8 cellular contexts compared by ENCODE assay signal in genomic region chr4:15756361-15756861, GRCh38. TPM values are rescaled to one million over a fixed set of nuclear protein-coding genes. Genes with fewer than 3 reads are reported as not detected.
DNase-seq lines count a peak whose midpoint lies in the region; ATAC-seq and TF ChIP-seq lines count a peak whose summit lies in the region.

No MANE protein-coding gene starts in this region.

- intact Hi-C loops in prostate gland (cut with DNase I), result no loop called here

- H3K4me1 ChIP-seq in GM23338 (ENCODE audit: insufficient read depth), result no peaks in the 10 kb centered on the region
- H3K4me1 ChIP-seq in prostate gland (replicated peaks), result no peaks in the 10 kb centered on the region

- H3K4me3 ChIP-seq in GM23338 (no peak overlapping the region), fibroblast of mammary gland (ENCODE audit: control insufficient read depth, low read depth, low read length) (no peak overlapping the region), prostate gland (no peak overlapping the region)

- H3K27me3 ChIP-seq in GM23338 (ENCODE audit: insufficient read depth), result no peaks in the 10 kb centered on the region
- no peaks in the 10 kb centered on the region for H3K27me3 ChIP-seq in prostate gland (replicated peaks; ENCODE audit: insufficient read depth)

- no peak overlapping the region for H3K27ac ChIP-seq in GM23338 (ENCODE audit: low read depth)
- no peak overlapping the region for H3K27ac ChIP-seq in prostate gland

- H2AFZ ChIP-seq in GM23338, result peak overlapping the region; percentile 58; the same call in 1 of the 2 replicates

- H3K36me3 Mint-ChIP-seq in GM23338 (ENCODE audit: low read depth), result no peaks in the 10 kb centered on the region
- H3K36me3 Mint-ChIP-seq in stimulated activated naive B cell treated with anti-CD40 and anti-IgM and Interleukin-4, amounts not matched to agents 10 μg/mL and 1 μg/mL and 100 μg/mL, for 72 hours, result no peaks in the 10 kb centered on the region

- H3K9me3 Mint-ChIP-seq in GM23338, result no peaks in the 10 kb centered on the region
- H3K9me3 Mint-ChIP-seq in stimulated activated naive B cell treated with anti-CD40 and anti-IgM and Interleukin-4, amounts not matched to agents 10 μg/mL and 1 μg/mL and 100 μg/mL, for 72 hours, result no peaks in the 10 kb centered on the region

- H3K36me3 ChIP-seq in GM23338 (ENCODE audit: insufficient read depth) (0 out of 2 replicates have a peak, but pooled peaks cover 6% of the 10 kb centered on the region), prostate gland (no peaks in the 10 kb centered on the region)

- H3F3A ChIP-seq in GM23338 (replicated peaks; ENCODE audit: low read depth), result no peaks in the 10 kb centered on the region

- H3K27ac Mint-ChIP-seq in GM23338, result no peak overlapping the region
- H3K27ac Mint-ChIP-seq in stimulated activated naive B cell treated with anti-CD40 and anti-IgM and Interleukin-4, amounts not matched to agents 10 μg/mL and 1 μg/mL and 100 μg/mL, for 72 hours, result peak overlapping the region; percentile 78

- H3K4me2 ChIP-seq in GM23338, result no peak overlapping the region

- no peaks in the 10 kb centered on the region for H3K79me2 ChIP-seq in GM23338 (replicated peaks; ENCODE audit: insufficient read depth)

- H3K9me3 ChIP-seq in prostate gland, result no peaks in the 10 kb centered on the region

- no peaks in the 10 kb centered on the region for H3K4me1 Mint-ChIP-seq in GM23338
- H3K4me1 Mint-ChIP-seq in stimulated activated naive B cell treated with anti-CD40 and anti-IgM and Interleukin-4, amounts not matched to agents 10 μg/mL and 1 μg/mL and 100 μg/mL, for 72 hours, result peaks cover 21 to 38% of the 10 kb centered on the region in 2 donors

- no peak for ATAC-seq in GM23338
- peak; percentile 81 to 83 for ATAC-seq in stimulated activated naive B cell treated with anti-CD40 and anti-IgM and Interleukin-4, amounts not matched to agents 10 μg/mL and 1 μg/mL and 100 μg/mL, for 72 hours (replicated peaks)

- no peak for TF ChIP-seq POLR2A in prostate gland (IDR thresholded peaks at IDR 0.05)

- TF ChIP-seq CTCF in GM10266 (IDR thresholded peaks at IDR 0.05; ENCODE audit: control insufficient read depth, insufficient read depth, low read depth, missing control alignments) (peak; percentile 49), GM23338 (conservative IDR thresholded peaks at IDR 0.05; ENCODE audit: low read depth in 2 of 2) (peak; percentile 27 to 28), fibroblast of mammary gland (conservative IDR thresholded peaks at IDR 0.05; ENCODE audit: control insufficient read depth, insufficient read depth, low read depth, low read length) (no peak), prostate gland (IDR thresholded peaks at IDR 0.05) (no peak)

- H4K20me1 ChIP-seq in GM23338 (replicated peaks; ENCODE audit: insufficient read depth), result no peaks in the 10 kb centered on the region

- WGBS in prostate gland, result 65% methylated on average over 6 of the region's 6 CpGs

- H3K4me3 Mint-ChIP-seq in GM23338, result no peak overlapping the region
- peak overlapping the region; percentile 9 to 68 for H3K4me3 Mint-ChIP-seq in stimulated activated naive B cell treated with anti-CD40 and anti-IgM and Interleukin-4, amounts not matched to agents 10 μg/mL and 1 μg/mL and 100 μg/mL, for 72 hours

- DNase-seq in GM10266 (ENCODE audit: extremely low spot score) (no peak), GM23338 (ENCODE audit: low spot score) (no peak), Kasumi-1 (lab: John Stamatoyannopoulos, UW) (peak; percentile 98 to 99), fibroblast of mammary gland (ENCODE audit: low read depth) (peak; percentile 8), prostate gland (ENCODE audit: low spot score) (no peak), cerebellar cortex (ENCODE audit: low spot score) (no peak)
- DNase-seq in activated CD4-positive, alpha-beta T cell treated with anti-CD3 and anti-CD28 coated beads, Interleukin-2, amount 50 U/mL, for 1 hour, result peak; percentile 67
- DNase-seq in stimulated activated naive B cell treated with anti-CD40 and anti-IgM and Interleukin-4, amounts not matched to agents 10 μg/mL and 1 μg/mL and 100 μg/mL, for 72 hours, result peak; percentile 41

- H3K27me3 Mint-ChIP-seq in GM23338 (ENCODE audit: insufficient read depth, low read depth, poor library complexity), result peaks cover 1% of the 10 kb centered on the region
- no peaks in the 10 kb centered on the region for H3K27me3 Mint-ChIP-seq in stimulated activated naive B cell treated with anti-CD40 and anti-IgM and Interleukin-4, amounts not matched to agents 10 μg/mL and 1 μg/mL and 100 μg/mL, for 72 hours

- H3K9me2 ChIP-seq in GM23338 (ENCODE audit: insufficient read depth), result no peaks in the 10 kb centered on the region; the same call in none of the 2 replicates

TF ChIP-seq in GM23338, 12 proteins besides CTCF, POLR2A, EP300 and RAD21 (continues in another document):
- TF ChIP-seq ZNF114 (CRISPR knock-in tag; IDR thresholded peaks at IDR 0.05) (no peak), CREB1 (CRISPR knock-in tag; IDR thresholded peaks at IDR 0.05; ENCODE audit: low read depth) (no peak), JUNB (IDR thresholded peaks at IDR 0.05; ENCODE audit: unreplicated experiment) (no peak), ZNF331 (CRISPR knock-in tag; IDR thresholded peaks at IDR 0.05; ENCODE audit: low read depth) (no peak), REST (IDR thresholded peaks at IDR 0.05; ENCODE audit: unreplicated experiment) (no peak), EZH2 (IDR thresholded peaks at IDR 0.05; ENCODE audit: low read depth, unreplicated experiment) (no peak)

RNA-seq across cellular contexts. Expression of gene CD38, which starts 21.7 kb away (rescaled TPM):
- 0.04 and 0.17 TPM in 2 replicates for total RNA-seq in GM23338 (2014; rRNA removed; shearing (Covaris generic))
- polyA plus RNA-seq in GM23338 (2016; fragmentation: Nextera tagmentation; extraction: Ambion mirVana), result 0.10 and 0.24 TPM in 2 replicates
- total RNA-seq in prostate gland, result 1 to 10 TPM; 4.6 to 9.9 TPM

RNA-seq across cellular contexts. Expression of gene BST1, which starts 53.5 kb away (rescaled TPM):
- 1.4 and 1.8 TPM in 2 replicates for total RNA-seq in GM23338 (2014; rRNA removed; shearing (Covaris generic))
- polyA plus RNA-seq in GM23338 (2016; fragmentation: Nextera tagmentation; extraction: Ambion mirVana), result 0.99 and 1.3 TPM in 2 replicates
- total RNA-seq in prostate gland, result 1 to 10 TPM; 1.1 to 2.3 TPM

Comparison
In these comparisons a context has a peak if more than half of its experiments do, and no peak if none do; other contexts are left out.
1. DNase-seq: peak in Kasumi-1 (2 of 2), activated CD4-positive, alpha-beta T cell treated with anti-CD3 and anti-CD28 coated beads, Interleukin-2, amount 50 U/mL, for 1 hour (single experiment), fibroblast of mammary gland (single experiment) and stimulated activated naive B cell treated with anti-CD40 and anti-IgM and Interleukin-4, amounts not matched to agents 10 μg/mL and 1 μg/mL and 100 μg/mL, for 72 hours (single experiment); none in GM10266 (single experiment), GM23338 (single experiment), prostate gland (single experiment) and cerebellar cortex (single experiment).
2. CTCF ChIP-seq: peak in GM10266 (single experiment) and GM23338 (2 of 2); none in fibroblast of mammary gland (single experiment) and prostate gland (0 of 4).